ENCODE assay signal across 14 cellular contexts in genomic region chr5:56330806-56331205, GRCh38.
A peak's percentile ranks its signal among the peaks of the same experiment; 100 is the strongest.
DNase-seq lines count a peak whose midpoint lies in the region; ATAC-seq and TF ChIP-seq lines count a peak whose summit lies in the region.
"Had no signal": no experiment of that assay in that cellular context is flagged by ENCODE, and none has a peak within 500 bp of the region (broad histone marks: within the 10 kb centered on the region; RNA-seq: fewer than 3 reads in every experiment).

No MANE protein-coding gene starts in this region.

- peaks cover 22% of the 10 kb centered on the region for H3K36me3 Mint-ChIP-seq in activated CD4-positive, alpha-beta T cell treated with anti-CD3 and anti-CD28 coated beads, Interleukin-2, amount 10 ng/mL, durations not matched to agents 7 days and 5 days (ENCODE audit: low read depth)
- H3K36me3 Mint-ChIP-seq in IgD-negative memory B cell (peaks cover 7% of the 10 kb centered on the region), naive B cell (peaks cover 6 to 8% of the 10 kb centered on the region in 2 donors), endothelial cell (ENCODE audit: low read depth, unreplicated experiment) (peaks cover 4% of the 10 kb centered on the region)
- peaks cover 12% of the 10 kb centered on the region for H3K36me3 Mint-ChIP-seq in activated naive CD8-positive, alpha-beta T cell

- H3K4me3 Mint-ChIP-seq in activated CD4-positive, alpha-beta T cell treated with anti-CD3 and anti-CD28 coated beads, Interleukin-2, amount 10 ng/mL, durations not matched to agents 7 days and 5 days = no peak overlapping the region
- peak overlapping the region in 1 of 4 donors; percentile 20 for H3K4me3 Mint-ChIP-seq in IgD-negative memory B cell
- H3K4me3 Mint-ChIP-seq in activated naive CD8-positive, alpha-beta T cell = no peak overlapping the region
- peak overlapping the region in 2 of 8 donors; percentile 37 to 73 for H3K4me3 Mint-ChIP-seq in naive B cell
- no peak overlapping the region for H3K4me3 Mint-ChIP-seq in endothelial cell (ENCODE audit: unreplicated experiment)
- H3K4me3 Mint-ChIP-seq: neural progenitor cell had no signal

- peak overlapping the region; percentile 92 for H3K27ac Mint-ChIP-seq in activated CD4-positive, alpha-beta T cell treated with anti-CD3 and anti-CD28 coated beads, Interleukin-2, amount 10 ng/mL, durations not matched to agents 7 days and 5 days
- H3K27ac Mint-ChIP-seq in IgD-negative memory B cell = peak overlapping the region in 2 of 3 donors; percentile 67 to 87
- H3K27ac Mint-ChIP-seq in activated naive CD8-positive, alpha-beta T cell = peak overlapping the region; percentile 99
- H3K27ac Mint-ChIP-seq in naive B cell = peak overlapping the region; percentile 89 to 98 (median 97)
- no peak overlapping the region for H3K27ac Mint-ChIP-seq in endothelial cell (ENCODE audit: unreplicated experiment)
- H3K27ac Mint-ChIP-seq: neural progenitor cell had no signal

- CTCF ChIA-PET in activated CD4-positive, alpha-beta T cell treated with anti-CD3 and anti-CD28 coated beads, Interleukin-2, amount 10 ng/mL, durations not matched to agents 7 days and 5 days (lab: Charles Lee) = interaction anchor here (0.5 kb wide), 1 partner anchor 369 kb away, joined by 3 read pairs; no protein-coding TSS in a partner anchor

- no peak for TF ChIP-seq CTCF in endothelial cell (IDR thresholded peaks at IDR 0.05; ENCODE audit: unreplicated experiment)

- H3K27me3 Mint-ChIP-seq in activated CD4-positive, alpha-beta T cell treated with anti-CD3 and anti-CD28 coated beads, Interleukin-2, amount 10 ng/mL, durations not matched to agents 7 days and 5 days = no peaks in the 10 kb centered on the region
- H3K27me3 Mint-ChIP-seq in IgD-negative memory B cell (no peaks in the 10 kb centered on the region), naive B cell (no peaks in the 10 kb centered on the region), endothelial cell (ENCODE audit: unreplicated experiment) (peaks cover 5% of the 10 kb centered on the region)
- no peaks in the 10 kb centered on the region for H3K27me3 Mint-ChIP-seq in activated naive CD8-positive, alpha-beta T cell

- no peak for DNase-seq in activated CD4-positive, alpha-beta T cell treated with anti-CD3 and anti-CD28 coated beads, Interleukin-2, amount 10 ng/mL, durations not matched to agents 7 days and 5 days
- no peak for DNase-seq in activated CD4-positive, alpha-beta T cell treated with anti-CD3 and anti-CD28 coated beads for 4 hours
- DNase-seq in naive B cell (no peak), DMS114 treated with DMSO at 0.1 percent for 48 hours (lab: John Stamatoyannopoulos, UW; ENCODE audit: unreplicated experiment) (no peak), endothelial cell (ENCODE audit: low spot score) (no peak), DMS79 (lab: John Stamatoyannopoulos, UW) (no peak)
- DNase-seq: ACHN; activated CD4-positive, alpha-beta T cell treated with anti-CD3 and anti-CD28 coated beads, Interleukin-2, amount 50 U/mL, for 4 hours; lower lobe of right lung; NCI-H1092 treated with DMSO at 0.1 percent for 48 hours had no signal

- POLR2A ChIA-PET in activated CD4-positive, alpha-beta T cell treated with anti-CD3 and anti-CD28 coated beads, Interleukin-2, amount 10 ng/mL, durations not matched to agents 7 days and 5 days (lab: Charles Lee) = interaction anchor here (0.6 kb wide), 1 partner anchor 366 kb away, joined by 3 read pairs; no protein-coding TSS in a partner anchor

- H3K4me1 Mint-ChIP-seq in activated CD4-positive, alpha-beta T cell treated with anti-CD3 and anti-CD28 coated beads, Interleukin-2, amount 10 ng/mL, durations not matched to agents 7 days and 5 days = peaks cover 53% of the 10 kb centered on the region
- H3K4me1 Mint-ChIP-seq in IgD-negative memory B cell (peaks cover 35 to 48% (median 47%) of the 10 kb centered on the region in 3 donors), naive B cell (peaks cover 58 to 75% (median 63%) of the 10 kb centered on the region in 3 donors), endothelial cell (ENCODE audit: unreplicated experiment) (peaks cover 25% of the 10 kb centered on the region)
- H3K4me1 Mint-ChIP-seq in activated naive CD8-positive, alpha-beta T cell (ENCODE audit: low read depth) = peaks cover 61% of the 10 kb centered on the region

- H3K9me3 Mint-ChIP-seq in activated CD4-positive, alpha-beta T cell treated with anti-CD3 and anti-CD28 coated beads, Interleukin-2, amount 10 ng/mL, durations not matched to agents 7 days and 5 days = peaks cover 23% of the 10 kb centered on the region
- H3K9me3 Mint-ChIP-seq in IgD-negative memory B cell = peaks cover 3 to 13% (median 8%) of the 10 kb centered on the region in 3 donors
- H3K9me3 Mint-ChIP-seq in activated naive CD8-positive, alpha-beta T cell (ENCODE audit: low read depth) = peaks cover 8% of the 10 kb centered on the region
- H3K9me3 Mint-ChIP-seq in naive B cell = peaks cover 6 to 29% (median 20%) of the 10 kb centered on the region in 7 donors
- H3K9me3 Mint-ChIP-seq in endothelial cell (ENCODE audit: unreplicated experiment) = peaks cover 12% of the 10 kb centered on the region

- ATAC-seq in naive B cell (ENCODE audit: low read depth in 2 of 2) = no peak
- ATAC-seq: K562, lower lobe of right lung had no signal
